ENCODE assay signal across 15 cellular contexts in genomic region chr2:174839672-174840071, GRCh38.
DNase-seq lines count a peak whose midpoint lies in the region; ATAC-seq, FAIRE-seq and TF ChIP-seq lines count a peak whose summit lies in the region.
"Had no signal": no experiment of that assay in that cellular context is flagged by ENCODE, and none has a peak within 500 bp of the region (broad histone marks: within the 10 kb centered on the region; RNA-seq: fewer than 3 reads in every experiment).

No MANE protein-coding gene starts in this region.

- H2BK120ac ChIP-seq in trophoblast cell (ENCODE audit: insufficient read depth, low read length, poor library complexity): no peak overlapping the region
- H2BK120ac ChIP-seq in mesenchymal stem cell (ENCODE audit: low read depth, low read length): no peak overlapping the region

- TF ChIP-seq EP300 in HepG2 (IDR thresholded peaks at IDR 0.05; ENCODE audit: low read depth in 2 of 2, low read length in 2 of 2) (no peak), HepG2 (CRISPR knock-in tag; IDR thresholded peaks at IDR 0.05; ENCODE audit: borderline replicate concordance) (no peak)

- H3K79me2 ChIP-seq in trophoblast cell (ENCODE audit: control insufficient read depth, insufficient read depth, low read length, poor library complexity) (no peaks in the 10 kb centered on the region), HepG2 (ENCODE audit: insufficient read depth, low read length) (no peaks in the 10 kb centered on the region)

- CTCF ChIA-PET in HepG2 (lab: Yijun Ruan, JAX; ENCODE audit: low intra/inter-chr PET ratio, low total read pairs): no interaction called here

- in situ Hi-C loops in HepG2 (cut with HindIII; ENCODE audit: extremely low pct_ligation_motif_present, low pct_unique_long_range_greater_than_20kb): no loop called here

- no peak overlapping the region for H3K9ac ChIP-seq in trophoblast cell (ENCODE audit: low read length)
- no peak overlapping the region for H3K9ac ChIP-seq in HepG2 (ENCODE audit: insufficient read depth, low read depth, low read length)
- no peak overlapping the region for H3K9ac ChIP-seq in mesenchymal stem cell (ENCODE audit: low read length)
- H3K9ac ChIP-seq: BLaER1 treated with 17β-estradiol and CSF1 and Interleukin-3, amounts not matched to agents 10 nM and 100 nM had no signal

- H2AFZ ChIP-seq in trophoblast cell (ENCODE audit: insufficient read depth, low read length, poor library complexity) (no peak overlapping the region), HepG2 (ENCODE audit: low read length) (no peak overlapping the region), mesenchymal stem cell (ENCODE audit: low read depth, low read length) (no peak overlapping the region)
- H2AFZ ChIP-seq: GM23338 had no signal

- H3K4me2 ChIP-seq in trophoblast cell (ENCODE audit: low read length) (no peak overlapping the region), HepG2 (ENCODE audit: low read depth, low read length) (no peak overlapping the region), mesenchymal stem cell (ENCODE audit: low read length, poor library complexity, severe bottlenecking) (no peak overlapping the region)
- H3K4me2 ChIP-seq: BLaER1 treated with 17β-estradiol and CSF1 and Interleukin-3, amounts not matched to agents 10 nM and 100 nM; GM23338 had no signal

- H2BK5ac ChIP-seq in trophoblast cell (ENCODE audit: low read depth, low read length, poor library complexity) (no peak overlapping the region), mesenchymal stem cell (ENCODE audit: low read depth, low read length, poor library complexity, severe bottlenecking) (no peak overlapping the region)

- no peak overlapping the region for H3K18ac ChIP-seq in trophoblast cell (ENCODE audit: low read length)
- H3K18ac ChIP-seq in mesenchymal stem cell (ENCODE audit: low read depth in 1 of 2, low read length in 2 of 2): peak overlapping the region in 1 of 2 experiments; percentile 76

- DNase-seq in HFFc6: no peak
- DNase-seq in NCI-H82 (lab: John Stamatoyannopoulos, UW): peak; percentile 80
- DNase-seq in chondrocyte (ENCODE audit: low spot score): no peak
- DNase-seq in trophoblast cell: no peak
- DNase-seq in occipital lobe (lab: John Stamatoyannopoulos, UW): no peak
- DNase-seq in kidney tubule cell (ENCODE audit: low spot score): no peak
- DNase-seq in HepG2 (ENCODE audit: low spot score): no peak
- no peak for DNase-seq in mesenchymal stem cell
- DNase-seq: ACHN; Calu3; CD4-positive, CD25-positive, alpha-beta regulatory T cell; DMS 273 treated with DMSO at 0.1 percent for 48 hours; H7 had no signal

- TF ChIP-seq RAD21 in HepG2 (CRISPR knock-in tag; IDR thresholded peaks at IDR 0.05): no peak

- H3K4me3 Mint-ChIP-seq in HFFc6 (no peak overlapping the region), chondrocyte (ENCODE audit: unreplicated experiment) (no peak overlapping the region)
- H3K4me3 Mint-ChIP-seq: CD4-positive, CD25-positive, alpha-beta regulatory T cell; GM23338 had no signal

- no peak for FAIRE-seq in HepG2 (lab: Jason Lieb, UNC)

- H3K4ac ChIP-seq in trophoblast cell (ENCODE audit: low read depth, low read length) (no peak overlapping the region), mesenchymal stem cell (ENCODE audit: low read depth in 1 of 2, low read length in 2 of 2) (no peak overlapping the region)

- H4K12ac ChIP-seq in trophoblast cell (ENCODE audit: low read depth, low read length): no peak overlapping the region

- H3K4me1 ChIP-seq in trophoblast cell (ENCODE audit: control insufficient read depth in 1 of 2, insufficient read depth in 2 of 2, low read length in 2 of 2): peaks cover 0 to 7% of the 10 kb centered on the region in 2 experiments
- H3K4me1 ChIP-seq in HepG2 (ENCODE audit: insufficient read depth, low read length): no peaks in the 10 kb centered on the region
- peaks cover 2% of the 10 kb centered on the region for H3K4me1 ChIP-seq in mesenchymal stem cell (ENCODE audit: control insufficient read depth, insufficient read depth, low read depth, low read length)
- H3K4me1 ChIP-seq: BLaER1 treated with 17β-estradiol and CSF1 and Interleukin-3, amounts not matched to agents 10 nM and 100 nM had no signal

- no peaks in the 10 kb centered on the region for H3K9me3 ChIP-seq in trophoblast cell (ENCODE audit: insufficient read depth, low read depth, low read length)
- H3K9me3 ChIP-seq in HepG2 (ENCODE audit: low read length): no peaks in the 10 kb centered on the region
- no peaks in the 10 kb centered on the region for H3K9me3 ChIP-seq in mesenchymal stem cell (ENCODE audit: control insufficient read depth, low read length)
- H3K9me3 ChIP-seq: BLaER1 treated with 17β-estradiol and CSF1 and Interleukin-3, amounts not matched to agents 10 nM and 100 nM had no signal

- peak overlapping the region; percentile 81 for H3K27ac Mint-ChIP-seq in HFFc6
- H3K27ac Mint-ChIP-seq in chondrocyte (ENCODE audit: unreplicated experiment): peak overlapping the region; percentile 49
- H3K27ac Mint-ChIP-seq: GM23338 had no signal

- no peak overlapping the region for H2BK15ac ChIP-seq in mesenchymal stem cell (ENCODE audit: low read depth, poor library complexity, severe bottlenecking)

- H2BK12ac ChIP-seq in trophoblast cell (ENCODE audit: low read length) (peak overlapping the region; percentile 64), mesenchymal stem cell (ENCODE audit: low read length in 2 of 2) (no peak overlapping the region)

- no peak for ATAC-seq in HepG2
- ATAC-seq: GM23338 had no signal

- H3K36me3 ChIP-seq in trophoblast cell (ENCODE audit: control insufficient read depth in 1 of 2, insufficient read depth in 2 of 2, low read length in 2 of 2) (no peaks in the 10 kb centered on the region), HepG2 (replicated peaks in 1 of 2; ENCODE audit: control insufficient read depth in 1 of 2, insufficient read depth in 2 of 2, low read length in 2 of 2) (no peaks in the 10 kb centered on the region), mesenchymal stem cell (ENCODE audit: control insufficient read depth in 1 of 2, insufficient read depth in 2 of 2, low read depth in 1 of 2, low read length in 2 of 2) (no peaks in the 10 kb centered on the region)
- H3K36me3 ChIP-seq: BLaER1 treated with 17β-estradiol and CSF1 and Interleukin-3, amounts not matched to agents 10 nM and 100 nM had no signal

- H4K91ac ChIP-seq in trophoblast cell (ENCODE audit: low read depth, low read length) (no peak overlapping the region), mesenchymal stem cell (ENCODE audit: low read length) (no peak overlapping the region)

- no peak for TF ChIP-seq POLR2A in HepG2 (IDR thresholded peaks at IDR 0.05; ENCODE audit: insufficient read depth in 1 of 2, low read depth in 2 of 2, low read length in 2 of 2)

- POLR2A ChIA-PET in HepG2 (lab: Yijun Ruan, JAX): no interaction called here

- no peak overlapping the region for H4K8ac ChIP-seq in trophoblast cell (ENCODE audit: low read depth, low read length)
- H4K8ac ChIP-seq in mesenchymal stem cell (ENCODE audit: low read length): no peak overlapping the region

- no peaks in the 10 kb centered on the region for H4K20me1 ChIP-seq in HepG2 (ENCODE audit: insufficient read depth, low read length)
- H4K20me1 ChIP-seq: BLaER1 treated with 17β-estradiol and CSF1 and Interleukin-3, amounts not matched to agents 10 nM and 100 nM had no signal

- H3K9me3 Mint-ChIP-seq in HFFc6 (no peaks in the 10 kb centered on the region), chondrocyte (ENCODE audit: low read depth) (peaks cover 5% of the 10 kb centered on the region)
- H3K9me3 Mint-ChIP-seq: GM23338 had no signal

- no CpG with 5 or more reads among the region's 3 CpGs for WGBS in trophoblast cell (ENCODE audit: extremely low coverage, insufficient coverage, insufficient read length)
- under 1% methylated on average over 3 of the region's 3 CpGs for whole genome bisulfite sequencing in HepG2 (ENCODE audit: low lambda C conversion rate)
- 100% methylated on average over 2 of the region's 3 CpGs for WGBS in mesenchymal stem cell

- H3K23ac ChIP-seq in trophoblast cell (ENCODE audit: low read length) (no peak overlapping the region), mesenchymal stem cell (ENCODE audit: low read length in 2 of 2) (no peak overlapping the region)

- intact Hi-C loops in HepG2 (cut with micrococcal nuclease; ENCODE audit: unreplicated experiment): no loop called here

- no peak overlapping the region for H3K27ac ChIP-seq in trophoblast cell (ENCODE audit: low read depth, low read length)
- no peak overlapping the region for H3K27ac ChIP-seq in HepG2 (ENCODE audit: extremely low read length, insufficient read depth, low read length)
- no peak overlapping the region for H3K27ac ChIP-seq in mesenchymal stem cell (ENCODE audit: low read length, poor library complexity, severe bottlenecking)
- H3K27ac ChIP-seq: BLaER1 treated with 17β-estradiol and CSF1 and Interleukin-3, amounts not matched to agents 10 nM and 100 nM had no signal

- no peaks in the 10 kb centered on the region; the same call in 1 of the 2 replicates for H3K27me3 Mint-ChIP-seq in HFFc6 (ENCODE audit: insufficient read depth)
- no peaks in the 10 kb centered on the region for H3K27me3 Mint-ChIP-seq in chondrocyte (ENCODE audit: low read depth)
- H3K27me3 Mint-ChIP-seq: CD4-positive, CD25-positive, alpha-beta regulatory T cell had no signal

- H3K79me1 ChIP-seq in trophoblast cell (ENCODE audit: low read length) (peaks cover 2% of the 10 kb centered on the region), mesenchymal stem cell (replicated peaks; ENCODE audit: low read length, poor library complexity, severe bottlenecking) (no peaks in the 10 kb centered on the region)

- H2AK5ac ChIP-seq in trophoblast cell (ENCODE audit: low read length) (peak overlapping the region; percentile 21), mesenchymal stem cell (ENCODE audit: low read length, severe bottlenecking) (no peak overlapping the region)

- H3K36me3 Mint-ChIP-seq in HFFc6 (ENCODE audit: low read depth): peaks cover 14% of the 10 kb centered on the region
- H3K36me3 Mint-ChIP-seq in chondrocyte (ENCODE audit: low read depth): peaks cover 4% of the 10 kb centered on the region
- H3K36me3 Mint-ChIP-seq: CD4-positive, CD25-positive, alpha-beta regulatory T cell had no signal

- H3K4me1 Mint-ChIP-seq in HFFc6 (ENCODE audit: low read depth) (peaks cover 88% of the 10 kb centered on the region), chondrocyte (ENCODE audit: low read depth) (peaks cover 60% of the 10 kb centered on the region)

- H3K27me3 ChIP-seq in trophoblast cell (ENCODE audit: insufficient read depth, low read length) (no peaks in the 10 kb centered on the region), HepG2 (ENCODE audit: control insufficient read depth in 1 of 2, insufficient read depth in 2 of 2, low read length in 2 of 2) (peaks cover 0 to 4% of the 10 kb centered on the region in 2 experiments; a peak in 1 of 5 replicates), mesenchymal stem cell (ENCODE audit: control insufficient read depth in 1 of 2, insufficient read depth in 1 of 2, low read length in 2 of 2) (no peaks in the 10 kb centered on the region)
- H3K27me3 ChIP-seq: BLaER1 treated with 17β-estradiol and CSF1 and Interleukin-3, amounts not matched to agents 10 nM and 100 nM had no signal

- TF ChIP-seq CTCF in HFFc6 (IDR thresholded peaks at IDR 0.05) (no peak), chondrocyte (IDR thresholded peaks at IDR 0.05) (no peak), HepG2 (CRISPR knock-in tag; IDR thresholded peaks at IDR 0.05) (no peak)

- BruUV-seq in HepG2 (replicated peaks; lab: Mats Ljungman, UMichigan): no TSS peak

- H3K4me3 ChIP-seq in trophoblast cell (ENCODE audit: low read depth, low read length): no peak overlapping the region
- H3K4me3 ChIP-seq in HepG2 (replicated peaks in 1 of 3; ENCODE audit: insufficient read depth in 1 of 3, low read depth in 2 of 3, low read length in 3 of 3): no peak overlapping the region
- no peak overlapping the region for H3K4me3 ChIP-seq in mesenchymal stem cell (ENCODE audit: insufficient read depth in 1 of 2, low read depth in 1 of 2, low read length in 2 of 2)
- H3K4me3 ChIP-seq: BLaER1 treated with 17β-estradiol and CSF1 and Interleukin-3, amounts not matched to agents 10 nM and 100 nM; GM23338 had no signal

- no peak overlapping the region for H3K14ac ChIP-seq in trophoblast cell (ENCODE audit: low read length)
- H3K14ac ChIP-seq in mesenchymal stem cell (ENCODE audit: low read length in 2 of 2): no peak overlapping the region
